1 cellular context compared by ENCODE assay signal in the genomic region with DNA sequence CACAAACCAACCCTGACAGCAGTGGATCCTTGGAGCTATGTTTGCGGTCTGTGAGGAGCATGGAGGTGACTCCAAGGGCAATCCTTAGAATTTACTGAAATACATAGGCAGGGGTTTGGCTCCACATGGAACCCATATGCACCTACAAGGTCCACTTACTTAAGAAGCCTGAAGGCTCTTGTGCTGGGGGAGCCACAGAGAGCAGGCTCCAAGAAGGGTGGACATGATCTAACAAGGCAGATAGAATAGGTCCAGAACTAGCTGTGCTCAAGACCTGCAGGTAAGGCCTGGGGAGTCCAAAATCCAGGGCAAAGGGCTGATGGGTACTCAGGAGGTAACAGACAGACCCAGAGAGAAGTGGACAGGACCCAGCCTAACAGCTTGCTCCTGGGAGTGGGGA.
TF ChIP-seq lines count a peak whose summit lies in the region.

No MANE protein-coding gene starts in this region.

TF ChIP-seq in H1, 55 proteins besides CTCF, POLR2A, EP300 and RAD21:
- TF ChIP-seq ATF2 (IDR thresholded peaks at IDR 0.05; ENCODE audit: low read length) (no peak), GABPA (IDR thresholded peaks at IDR 0.05; ENCODE audit: borderline replicate concordance, insufficient read depth, low read length) (no peak), BRCA1 (IDR thresholded peaks at IDR 0.05; ENCODE audit: low read depth, low read length) (no peak), CHD1 (IDR thresholded peaks at IDR 0.05; ENCODE audit: low read depth, low read length) (no peak), SIRT6 (IDR thresholded peaks at IDR 0.05; ENCODE audit: low read length) (no peak), PHF8 (conservative IDR thresholded peaks at IDR 0.05; ENCODE audit: low read depth, low read length) (no peak), ZNF274 (IDR thresholded peaks at IDR 0.05; ENCODE audit: borderline replicate concordance, extremely low read depth, low read length) (no peak), NRF1 (IDR thresholded peaks at IDR 0.05; ENCODE audit: low read depth, low read length) (no peak), SP4 (IDR thresholded peaks at IDR 0.05; ENCODE audit: low read length) (no peak), KDM5A (IDR thresholded peaks at IDR 0.05; ENCODE audit: low read length) (no peak), GTF2F1 (IDR thresholded peaks at IDR 0.05; ENCODE audit: borderline replicate concordance, low read depth, low read length) (no peak), TEAD4 (IDR thresholded peaks at IDR 0.05; ENCODE audit: low read depth, low read length) (no peak), TCF12 (IDR thresholded peaks at IDR 0.05; ENCODE audit: low read depth, low read length) (no peak)
